ENCODE assay signal across 8 cellular contexts in genomic region chr12:75641031-75641780, GRCh38.
DNase-seq lines count a peak whose midpoint lies in the region; TF ChIP-seq lines count a peak whose summit lies in the region.

No MANE protein-coding gene starts in this region.

- peak; percentile 53 for DNase-seq in GM13976 (ENCODE audit: low spot score)
- DNase-seq in H4 (ENCODE audit: low spot score): peak; percentile 94
- DNase-seq in Kasumi-1 (lab: John Stamatoyannopoulos, UW): peak; percentile 71 to 75
- DNase-seq in activated CD8-positive, alpha-beta memory T cell treated with anti-CD3 and anti-CD28 coated beads, Interleukin-2, amount 50 U/mL, for 4 hours: peak; percentile 36
- peak; percentile 96 for DNase-seq in kidney epithelial cell (ENCODE audit: low read depth)
- DNase-seq in NCI-H2107 (lab: John Stamatoyannopoulos, UW): no peak
- DNase-seq in NCI-H187 treated with DMSO at 0.1 percent for 48 hours (lab: John Stamatoyannopoulos, UW): no peak
- no peak for DNase-seq in G401 (ENCODE audit: low spot score)

- H3K4me3 ChIP-seq in kidney epithelial cell (ENCODE audit: low read depth, low read length): no peak overlapping the region

- in situ Hi-C loops in GM13976 (cut with MboI; ENCODE audit: low sequenced_read_pairs, unreplicated experiment): no loop called here
- in situ Hi-C loops in G401 (cut with HindIII; ENCODE audit: low sequenced_read_pairs): no loop called here

- no peaks in the 10 kb centered on the region for H3K27me3 ChIP-seq in kidney epithelial cell (ENCODE audit: control insufficient read depth, insufficient read depth, low read length)

- TF ChIP-seq CTCF in GM13976 (IDR thresholded peaks at IDR 0.05; ENCODE audit: borderline replicate concordance, control extremely low read depth, extremely low read depth, insufficient read depth, missing control alignments): no peak
- no peak for TF ChIP-seq CTCF in kidney epithelial cell (IDR thresholded peaks at IDR 0.05; ENCODE audit: insufficient read depth, low read length, poor library complexity, severe bottlenecking)

- no peaks in the 10 kb centered on the region for H3K36me3 ChIP-seq in kidney epithelial cell (ENCODE audit: control insufficient read depth, insufficient read depth, low read length)

Comparison
In these comparisons a context has a peak if more than half of its experiments do, and no peak if none do; other contexts are left out.
1. DNase-seq: peak in GM13976 (single experiment), H4 (single experiment), Kasumi-1 (2 of 2), activated CD8-positive, alpha-beta memory T cell treated with anti-CD3 and anti-CD28 coated beads, Interleukin-2, amount 50 U/mL, for 4 hours (single experiment) and kidney epithelial cell (single experiment); none in NCI-H2107 (single experiment), NCI-H187 treated with DMSO at 0.1 percent for 48 hours (single experiment) and G401 (single experiment).